11 cellular contexts compared by ENCODE assay signal in the genomic region with DNA sequence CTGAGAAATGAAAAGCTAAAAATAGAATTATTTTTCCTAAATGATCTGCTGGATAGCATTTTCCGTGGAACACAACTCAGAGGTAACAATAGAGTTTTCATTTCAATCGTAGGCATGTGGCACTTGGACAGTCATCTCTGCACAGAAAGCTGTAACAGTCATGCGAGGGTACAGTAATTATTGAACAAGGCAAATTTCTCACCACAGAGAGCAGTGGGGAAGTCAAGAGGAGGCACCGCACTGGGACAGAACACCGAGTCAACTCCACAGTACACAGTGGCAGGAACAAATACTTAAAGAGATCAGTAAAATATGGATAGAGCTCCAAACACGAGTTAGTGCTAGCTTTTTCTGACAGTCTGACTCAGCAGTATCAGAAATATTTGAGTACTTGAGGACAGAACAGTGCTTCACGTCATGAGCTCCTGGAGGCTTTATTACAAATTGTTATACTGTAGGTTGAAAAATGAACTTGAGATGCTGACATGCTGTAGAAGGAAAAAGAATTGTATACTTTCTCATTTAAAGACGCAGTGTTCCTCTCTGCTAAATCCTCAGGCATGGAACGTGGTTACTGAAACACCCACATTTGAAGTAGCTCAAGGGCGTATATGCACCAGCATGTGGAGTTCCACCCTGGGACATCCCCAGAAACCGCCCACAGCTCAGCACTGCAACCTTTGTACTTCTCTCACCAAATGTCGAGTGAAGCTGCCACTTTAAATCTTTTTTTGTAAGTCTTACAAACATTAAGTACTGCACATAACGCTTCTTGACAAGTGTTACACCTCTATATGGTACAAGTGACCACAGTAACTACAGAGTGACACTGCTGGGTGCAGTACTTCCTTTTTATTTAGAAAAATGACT. TPM values are rescaled to one million over a fixed set of nuclear protein-coding genes. Genes with fewer than 3 reads are reported as not detected.
DNase-seq lines count a peak whose midpoint lies in the region; ATAC-seq and TF ChIP-seq lines count a peak whose summit lies in the region.
"Had no signal": no experiment of that assay in that cellular context is flagged by ENCODE, and none has a peak within 500 bp of the region (broad histone marks: within the 10 kb centered on the region; RNA-seq: fewer than 3 reads in every experiment).

No MANE protein-coding gene starts in this region.

- peaks cover 60% of the 10 kb centered on the region for H3K36me3 Mint-ChIP-seq in activated T-helper 1 cell treated with anti-CD3 and anti-CD28 coated beads, Interleukin-12 subunit alpha, Interleukin-12 subunit beta, Interleukin-2, Interleukin-4 antibody, amounts not matched to agents 30 ng/mL and 10 ng/mL and 1 ng/mL, durations not matched to agents 14 hours and 24 hours and 36 hours (ENCODE audit: low read depth)
- peaks cover 60% of the 10 kb centered on the region for H3K36me3 Mint-ChIP-seq in nephron progenitor cell (ENCODE audit: low read depth)

- no peaks in the 10 kb centered on the region for H3K9me2 ChIP-seq in Karpas-422 (replicated peaks; ENCODE audit: insufficient read depth, low read length)

- intact Hi-C loops in activated T-helper 1 cell treated with anti-CD3 and anti-CD28 coated beads, Interleukin-12 subunit alpha, Interleukin-12 subunit beta, Interleukin-2, Interleukin-4 antibody, amounts not matched to agents 30 ng/mL and 10 ng/mL and 1 ng/mL, durations not matched to agents 14 hours and 24 hours and 36 hours (cut with micrococcal nuclease), result loop anchor here (1.0 to 10.0 kb wide), 10 partner anchors 28 to 1252 kb away; a partner anchor contains a TSS

- no peak for ATAC-seq in HG03139 (IDR thresholded peaks at IDR 0.05; ENCODE audit: unreplicated experiment)
- no peak for ATAC-seq in GM21737 (IDR thresholded peaks at IDR 0.05; ENCODE audit: unreplicated experiment)

- H3K27me3 Mint-ChIP-seq in activated T-helper 1 cell treated with anti-CD3 and anti-CD28 coated beads, Interleukin-12 subunit alpha, Interleukin-12 subunit beta, Interleukin-2, Interleukin-4 antibody, amounts not matched to agents 30 ng/mL and 10 ng/mL and 1 ng/mL, durations not matched to agents 14 hours and 24 hours and 36 hours (ENCODE audit: insufficient read depth), result no peaks in the 10 kb centered on the region
- no peaks in the 10 kb centered on the region for H3K27me3 Mint-ChIP-seq in nephron progenitor cell (ENCODE audit: low read depth, poor library complexity)

- no peak overlapping the region for H3K27ac ChIP-seq in Karpas-422 (ENCODE audit: low read length)
- H3K27ac ChIP-seq: C4-2B, thoracic aorta had no signal

- H3K9me3 ChIP-seq in Karpas-422 (ENCODE audit: low read length), result no peaks in the 10 kb centered on the region
- H3K9me3 ChIP-seq: thoracic aorta had no signal

- peak overlapping the region; percentile 65 for H3K27ac Mint-ChIP-seq in activated T-helper 1 cell treated with anti-CD3 and anti-CD28 coated beads, Interleukin-12 subunit alpha, Interleukin-12 subunit beta, Interleukin-2, Interleukin-4 antibody, amounts not matched to agents 30 ng/mL and 10 ng/mL and 1 ng/mL, durations not matched to agents 14 hours and 24 hours and 36 hours
- peak overlapping the region; percentile 87 for H3K27ac Mint-ChIP-seq in nephron progenitor cell

- 0 out of 2 replicates have a peak, but pooled peaks cover 15% of the 10 kb centered on the region for H4K20me1 ChIP-seq in Karpas-422 (ENCODE audit: insufficient read depth, low read depth, low read length)

- H2AFZ ChIP-seq in Karpas-422 (ENCODE audit: low read length), result no peak overlapping the region

- H3K4me1 ChIP-seq in Karpas-422 (ENCODE audit: low read length), result peaks cover 17% of the 10 kb centered on the region

- H3K27me3 ChIP-seq in Karpas-422 (ENCODE audit: low read length), result no peaks in the 10 kb centered on the region

- TF ChIP-seq CTCF in nephron progenitor cell (IDR thresholded peaks at IDR 0.05), result no peak

- H3K9me3 Mint-ChIP-seq in activated T-helper 1 cell treated with anti-CD3 and anti-CD28 coated beads, Interleukin-12 subunit alpha, Interleukin-12 subunit beta, Interleukin-2, Interleukin-4 antibody, amounts not matched to agents 30 ng/mL and 10 ng/mL and 1 ng/mL, durations not matched to agents 14 hours and 24 hours and 36 hours, result no peaks in the 10 kb centered on the region
- H3K9me3 Mint-ChIP-seq in nephron progenitor cell, result no peaks in the 10 kb centered on the region

- peaks cover 76% of the 10 kb centered on the region for H3K4me1 Mint-ChIP-seq in activated T-helper 1 cell treated with anti-CD3 and anti-CD28 coated beads, Interleukin-12 subunit alpha, Interleukin-12 subunit beta, Interleukin-2, Interleukin-4 antibody, amounts not matched to agents 30 ng/mL and 10 ng/mL and 1 ng/mL, durations not matched to agents 14 hours and 24 hours and 36 hours (ENCODE audit: low read depth)
- peaks cover 14% of the 10 kb centered on the region for H3K4me1 Mint-ChIP-seq in nephron progenitor cell

- peak overlapping the region; percentile 53 for H3K4me3 Mint-ChIP-seq in activated T-helper 1 cell treated with anti-CD3 and anti-CD28 coated beads, Interleukin-12 subunit alpha, Interleukin-12 subunit beta, Interleukin-2, Interleukin-4 antibody, amounts not matched to agents 30 ng/mL and 10 ng/mL and 1 ng/mL, durations not matched to agents 14 hours and 24 hours and 36 hours
- no peak overlapping the region for H3K4me3 Mint-ChIP-seq in nephron progenitor cell

- no peak overlapping the region for H3K4me2 ChIP-seq in Karpas-422 (ENCODE audit: low read depth, low read length, poor library complexity, severe bottlenecking)

- peak; percentile 57 for DNase-seq in stimulated activated naive CD4-positive, alpha-beta T cell treated with Interleukin-2 at 50 U/mL for 16 hours (lab: John Stamatoyannopoulos, UW)
- DNase-seq in stimulated activated naive CD4-positive, alpha-beta T cell (lab: John Stamatoyannopoulos, UW), result no peak
- peak; percentile 56 for DNase-seq in activated T-helper 1 cell treated with anti-CD3 and anti-CD28 coated beads, Interleukin-12 subunit alpha, Interleukin-12 subunit beta, Interleukin-2, Interleukin-4 antibody, amounts not matched to agents 30 ng/mL and 10 ng/mL and 1 ng/mL, durations not matched to agents 14 hours and 24 hours and 36 hours (ENCODE audit: low spot score)
- no peak for DNase-seq in nephron progenitor cell
- no peak for DNase-seq in NCI-H1930 (lab: John Stamatoyannopoulos, UW)
- no peak for DNase-seq in Karpas-422
- DNase-seq: NCI-H82 had no signal

- H3K4me3 ChIP-seq in Karpas-422 (ENCODE audit: low read length), result no peak overlapping the region
- H3K4me3 ChIP-seq: thoracic aorta had no signal

- no peak overlapping the region for H3K9ac ChIP-seq in Karpas-422 (ENCODE audit: low read length)

- no peaks in the 10 kb centered on the region for H3K79me2 ChIP-seq in Karpas-422 (ENCODE audit: low read length)

- peaks cover 26% of the 10 kb centered on the region; the same call in 1 of the 2 replicates for H3K36me3 ChIP-seq in Karpas-422 (ENCODE audit: insufficient read depth, low read length)

RNA-seq across cellular contexts. Expression of a gene that starts 27.4 kb away (rescaled TPM):
- 0.34 and 0.71 TPM in 2 replicates for total RNA-seq in activated T-helper 1 cell treated with anti-CD3 and anti-CD28 coated beads, Interleukin-12 subunit alpha, Interleukin-12 subunit beta, Interleukin-2, Interleukin-4 antibody, amounts not matched to agents 30 ng/mL and 10 ng/mL and 1 ng/mL, durations not matched to agents 14 hours and 24 hours and 36 hours
- 1.6 and 1.8 TPM in 2 replicates for total RNA-seq in Karpas-422 (2014; rRNA removed; shearing (Covaris generic); ENCODE audit: low replicate concordance)

Comparison
In these comparisons a context has a peak if more than half of its experiments do, and no peak if none do; other contexts are left out.
1. DNase-seq: peak in stimulated activated naive CD4-positive, alpha-beta T cell treated with Interleukin-2 at 50 U/mL for 16 hours (single experiment) and activated T-helper 1 cell treated with anti-CD3 and anti-CD28 coated beads, Interleukin-12 subunit alpha, Interleukin-12 subunit beta, Interleukin-2, Interleukin-4 antibody, amounts not matched to agents 30 ng/mL and 10 ng/mL and 1 ng/mL, durations not matched to agents 14 hours and 24 hours and 36 hours (single experiment); none in stimulated activated naive CD4-positive, alpha-beta T cell (0 of 6), nephron progenitor cell (single experiment), NCI-H1930 (0 of 2) and Karpas-422 (single experiment).